11 cellular contexts compared by ENCODE assay signal in the genomic region with DNA sequence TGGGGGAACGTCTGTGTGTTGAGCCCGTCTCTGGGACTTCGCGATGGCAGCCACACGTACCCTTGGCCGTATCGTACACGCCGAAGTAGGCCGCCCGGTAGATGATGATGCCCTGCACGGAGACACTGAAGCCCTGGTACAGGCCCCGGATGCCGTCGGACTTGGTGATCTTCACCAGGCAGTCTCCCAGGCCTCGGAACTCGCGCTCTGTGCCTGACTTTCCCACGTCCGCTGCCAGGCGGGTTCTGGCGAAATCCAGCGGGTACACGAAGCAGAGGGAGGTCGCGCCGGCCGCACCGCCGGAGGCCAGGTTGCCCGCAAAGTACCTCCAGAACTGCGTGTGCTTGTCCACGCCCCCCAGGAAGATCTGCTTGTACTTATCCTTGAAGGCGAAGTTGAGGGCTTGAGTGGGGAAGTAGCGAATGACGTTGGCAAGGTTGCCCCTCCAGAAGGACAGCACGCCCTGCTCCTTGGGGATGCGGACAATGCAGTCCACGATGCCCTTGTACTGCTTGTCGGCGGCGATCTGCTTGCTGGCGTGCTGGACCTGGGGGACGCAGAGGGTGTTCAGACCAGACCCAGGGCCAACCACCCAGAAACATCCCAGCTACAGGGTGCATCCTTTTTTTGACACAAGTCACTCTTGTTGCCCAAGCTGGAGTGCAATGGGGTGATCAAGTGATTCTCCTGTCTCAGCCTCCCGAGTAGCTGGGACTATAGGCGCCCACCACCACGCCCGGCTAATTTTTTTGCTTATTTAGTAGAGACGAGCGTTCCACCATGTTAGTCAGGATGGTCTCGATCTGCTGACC. TPM values are rescaled to one million over a fixed set of nuclear protein-coding genes. Genes with fewer than 3 reads are reported as not detected.
DNase-seq lines count a peak whose midpoint lies in the region; ATAC-seq and TF ChIP-seq lines count a peak whose summit lies in the region.
"Had no signal": no experiment of that assay in that cellular context is flagged by ENCODE, and none has a peak within 500 bp of the region (broad histone marks: within the 10 kb centered on the region; RNA-seq: fewer than 3 reads in every experiment).

No MANE protein-coding gene starts in this region.

- TF ChIP-seq EP300 in SK-N-SH (IDR thresholded peaks at IDR 0.05; ENCODE audit: borderline replicate concordance in 1 of 2, low read depth in 1 of 2, low read length in 1 of 2), result no peak

- H3K4me3 ChIP-seq in SK-N-SH (ENCODE audit: low read depth in 2 of 2, low read length in 1 of 2), result no peak overlapping the region
- H3K4me3 ChIP-seq in WERI-Rb-1 (ENCODE audit: low read depth, low read length), result no peak overlapping the region
- peak overlapping the region; percentile 96 for H3K4me3 ChIP-seq in psoas muscle
- H3K4me3 ChIP-seq: prostate gland had no signal

- no peak overlapping the region for H3K27ac Mint-ChIP-seq in glutamatergic neuron (ENCODE audit: unreplicated experiment)

- POLR2A ChIA-PET in SK-N-SH (lab: Yijun Ruan, JAX), result no interaction called here

- peaks cover 32% of the 10 kb centered on the region for H3F3A ChIP-seq in SK-N-SH (replicated peaks; ENCODE audit: insufficient read depth)

- H3K79me2 ChIP-seq in SK-N-SH (ENCODE audit: insufficient read depth), result peaks cover 64% of the 10 kb centered on the region

- ATAC-seq in SK-N-SH treated with all-trans-retinoic acid at 6 μM for 48 hours, result no peak
- ATAC-seq in psoas muscle, result no peak
- ATAC-seq in GM19467 (IDR thresholded peaks at IDR 0.05; ENCODE audit: unreplicated experiment), result no peak
- no peak for ATAC-seq in GM18517 (IDR thresholded peaks at IDR 0.05; ENCODE audit: unreplicated experiment)

- CTCF ChIA-PET in SK-N-SH (lab: Yijun Ruan, JAX), result no interaction called here

- peaks cover 69% of the 10 kb centered on the region for H4K20me1 ChIP-seq in SK-N-SH (ENCODE audit: insufficient read depth)

- H3K4me2 ChIP-seq in SK-N-SH, result peak overlapping the region; percentile 99; the same call in 1 of the 2 replicates

- WGBS in SK-N-SH (ENCODE audit: low lambda C conversion rate), result 94% methylated on average over 35 of the region's 51 CpGs
- 88 to 90% (median 90%) methylated on average over 51 of the region's 51 CpGs for WGBS in psoas muscle, 3 donors

- H3K27me3 ChIP-seq in SK-N-SH (ENCODE audit: insufficient read depth) (no peaks in the 10 kb centered on the region), WERI-Rb-1 (ENCODE audit: insufficient read depth, low read depth, severe bottlenecking) (no peaks in the 10 kb centered on the region), psoas muscle (ENCODE audit: insufficient read depth in 3 of 3, low read length in 2 of 3) (no peaks in the 10 kb centered on the region)

- H3K27ac ChIP-seq in SK-N-SH (ENCODE audit: low read depth in 2 of 2, low read length in 1 of 2), result no peak overlapping the region
- no peak overlapping the region for H3K27ac ChIP-seq in WERI-Rb-1
- no peak overlapping the region for H3K27ac ChIP-seq in psoas muscle
- H3K27ac ChIP-seq: prostate gland had no signal

- H3K9me3 ChIP-seq in SK-N-SH (no peaks in the 10 kb centered on the region), WERI-Rb-1 (ENCODE audit: severe bottlenecking) (no peaks in the 10 kb centered on the region), psoas muscle (no peaks in the 10 kb centered on the region)
- H3K9me3 ChIP-seq: prostate gland had no signal

- TF ChIP-seq RAD21 in SK-N-SH (IDR thresholded peaks at IDR 0.05; ENCODE audit: low read length), result no peak

- H3K4me1 Mint-ChIP-seq in glutamatergic neuron (ENCODE audit: low read depth, unreplicated experiment), result peaks cover 5% of the 10 kb centered on the region

- TF ChIP-seq CTCF in SK-N-SH (IDR thresholded peaks at IDR 0.05) (no peak), WERI-Rb-1 (IDR thresholded peaks at IDR 0.05; ENCODE audit: low read depth, low read length) (no peak), glutamatergic neuron (IDR thresholded peaks at IDR 0.05; ENCODE audit: partially characterized antibody, unreplicated experiment) (no peak), psoas muscle (IDR thresholded peaks at IDR 0.05) (no peak)

- peaks cover 7% of the 10 kb centered on the region for H3K27me3 Mint-ChIP-seq in glutamatergic neuron (ENCODE audit: unreplicated experiment)

- no peak overlapping the region for H2AFZ ChIP-seq in SK-N-SH (ENCODE audit: low read depth)

- H3K36me3 Mint-ChIP-seq in glutamatergic neuron (ENCODE audit: unreplicated experiment), result peaks cover 6% of the 10 kb centered on the region

- intact Hi-C loops in psoas muscle (cut with DNase I), result no loop called here

- H3K4me1 ChIP-seq in SK-N-SH (ENCODE audit: control insufficient read depth in 1 of 2, insufficient read depth in 2 of 2, low read depth in 1 of 2, low read length in 1 of 2), result peaks cover 7 to 21% of the 10 kb centered on the region in 2 experiments; a peak in 2 of 4 replicates
- peaks cover 37% of the 10 kb centered on the region for H3K4me1 ChIP-seq in psoas muscle

- peaks cover 53 to 63% of the 10 kb centered on the region in 2 experiments for H3K36me3 ChIP-seq in SK-N-SH (replicated peaks in 1 of 2; ENCODE audit: control insufficient read depth in 1 of 2, insufficient read depth in 2 of 2, low read length in 1 of 2)
- H3K36me3 ChIP-seq in WERI-Rb-1, result peaks cover 73% of the 10 kb centered on the region
- H3K36me3 ChIP-seq in psoas muscle (ENCODE audit: insufficient read depth in 1 of 2, low read depth in 1 of 2), result peaks cover 20 to 69% of the 10 kb centered on the region in 2 donors

- H3K9ac ChIP-seq in SK-N-SH, result peak overlapping the region; percentile 96; the same call in 1 of the 2 replicates

- DNase-seq in SK-N-SH (no peak), WERI-Rb-1 (peak; percentile 6), glutamatergic neuron (peak; percentile 12), psoas muscle (peak; percentile 22 to 53), SIG-M5 (lab: John Stamatoyannopoulos, UW) (no peak)
- DNase-seq: OCI-M1 had no signal

- H3K9me3 Mint-ChIP-seq in glutamatergic neuron (ENCODE audit: unreplicated experiment), result peaks cover 22% of the 10 kb centered on the region

- no peaks in the 10 kb centered on the region for H3K9me2 ChIP-seq in SK-N-SH

- H3K4me3 Mint-ChIP-seq in glutamatergic neuron (ENCODE audit: unreplicated experiment), result no peak overlapping the region

TF ChIP-seq in SK-N-SH, 30 proteins besides CTCF, POLR2A, EP300 and RAD21 (continues in another document):
- no peak for TF ChIP-seq MXI1 (IDR thresholded peaks at IDR 0.05; ENCODE audit: low read depth, low read length)
- no peak for TF ChIP-seq SMC3 (IDR thresholded peaks at IDR 0.05; ENCODE audit: low read depth, low read length)
- TF ChIP-seq USF1 (IDR thresholded peaks at IDR 0.05; ENCODE audit: borderline replicate concordance, low read depth), result no peak
- no peak for TF ChIP-seq YY1 (IDR thresholded peaks at IDR 0.05; ENCODE audit: low read depth)

TF ChIP-seq in SK-N-SH treated with all-trans-retinoic acid at 6 μM for 48 hours, 23 proteins besides CTCF, POLR2A, EP300 and RAD21:
- TF ChIP-seq, protein P1, sequence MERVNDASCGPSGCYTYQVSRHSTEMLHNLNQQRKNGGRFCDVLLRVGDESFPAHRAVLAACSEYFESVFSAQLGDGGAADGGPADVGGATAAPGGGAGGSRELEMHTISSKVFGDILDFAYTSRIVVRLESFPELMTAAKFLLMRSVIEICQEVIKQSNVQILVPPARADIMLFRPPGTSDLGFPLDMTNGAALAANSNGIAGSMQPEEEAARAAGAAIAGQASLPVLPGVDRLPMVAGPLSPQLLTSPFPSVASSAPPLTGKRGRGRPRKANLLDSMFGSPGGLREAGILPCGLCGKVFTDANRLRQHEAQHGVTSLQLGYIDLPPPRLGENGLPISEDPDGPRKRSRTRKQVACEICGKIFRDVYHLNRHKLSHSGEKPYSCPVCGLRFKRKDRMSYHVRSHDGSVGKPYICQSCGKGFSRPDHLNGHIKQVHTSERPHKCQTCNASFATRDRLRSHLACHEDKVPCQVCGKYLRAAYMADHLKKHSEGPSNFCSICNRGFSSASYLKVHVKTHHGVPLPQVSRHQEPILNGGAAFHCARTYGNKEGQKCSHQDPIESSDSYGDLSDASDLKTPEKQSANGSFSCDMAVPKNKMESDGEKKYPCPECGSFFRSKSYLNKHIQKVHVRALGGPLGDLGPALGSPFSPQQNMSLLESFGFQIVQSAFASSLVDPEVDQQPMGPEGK (CRISPR knock-in tag; IDR thresholded peaks at IDR 0.05; ENCODE audit: borderline replicate concordance), result no peak
- no peak for TF ChIP-seq PPARA (CRISPR knock-in tag; IDR thresholded peaks at IDR 0.05; ENCODE audit: borderline replicate concordance)
TF ChIP-seq in SK-N-SH treated with all-trans-retinoic acid at 6 μM for 48 hours: peak in this region for 0.

RNA-seq across cellular contexts. Expression of gene SLC25A6, which starts 2.5 kb away (rescaled TPM):
- 819 and 981 TPM in 2 replicates for polyA plus RNA-seq in SK-N-SH (2012; rRNA removed)
- polyA plus RNA-seq in SK-N-SH (2012; cell fraction: cytosol; rRNA removed), result 485 and 755 TPM in 2 replicates
- 272 and 356 TPM in 2 replicates for polyA plus RNA-seq in SK-N-SH (2012; cell fraction: nucleus; rRNA removed)
- 411 TPM for total RNA-seq in glutamatergic neuron (ENCODE audit: unreplicated experiment)
- 10 to 100 TPM; 73.9 to 92.4 (median 81.5) TPM for total RNA-seq in psoas muscle
- polyA plus RNA-seq in psoas muscle, result 100 to 1,000 TPM in 1 of 3 donors, 10 to 100 TPM in 2; 48.4 to 189 (median 97.1) TPM

RNA-seq across cellular contexts. Expression of gene IL3RA, which starts 52.8 kb away (rescaled TPM):
- not detected in 2 replicates for polyA plus RNA-seq in SK-N-SH (2012; rRNA removed)
- 0.03 TPM in 1 of 2 replicates, not detected in the other for polyA plus RNA-seq in SK-N-SH (2012; cell fraction: cytosol; rRNA removed)
- not detected in 2 replicates for polyA plus RNA-seq in SK-N-SH (2012; cell fraction: nucleus; rRNA removed)
- not detected for total RNA-seq in glutamatergic neuron (ENCODE audit: unreplicated experiment)
- total RNA-seq in psoas muscle, result 1 to 10 TPM; 1.5 to 8.3 (median 4.6) TPM
- 1 to 10 TPM; 3.4 to 7.0 (median 4.6) TPM for polyA plus RNA-seq in psoas muscle
- total RNA-seq: A172 had no signal

Comparison
In these comparisons a context has a peak if more than half of its experiments do, and no peak if none do; other contexts are left out.
1. DNase-seq: peak in WERI-Rb-1 (single experiment), glutamatergic neuron (single experiment) and psoas muscle (2 of 2); none in SK-N-SH (single experiment) and SIG-M5 (single experiment).